ENCODE assay signal across 8 cellular contexts in the genomic region with DNA sequence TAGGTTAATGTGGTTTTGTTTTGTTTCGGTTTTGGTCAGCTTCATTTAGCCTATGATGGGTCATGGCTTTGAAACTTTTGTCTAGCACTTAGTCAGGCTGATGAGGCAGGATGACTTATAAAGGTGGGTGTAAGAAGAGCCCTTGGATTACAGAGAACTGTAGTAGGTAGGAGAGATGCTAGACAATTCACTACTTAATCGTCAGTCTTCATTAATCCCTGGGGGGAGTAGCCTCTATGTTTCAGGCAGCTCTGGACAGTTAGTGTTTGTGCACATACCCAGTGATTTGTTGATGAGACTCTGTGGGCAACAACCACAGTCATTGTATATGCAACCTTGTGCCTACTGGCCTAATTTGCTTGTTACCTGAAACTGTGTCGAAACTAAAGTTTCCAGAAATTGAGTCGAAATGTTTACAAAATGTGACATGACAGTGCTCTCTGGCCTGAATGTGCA.
DNase-seq lines count a peak whose midpoint lies in the region; ATAC-seq and TF ChIP-seq lines count a peak whose summit lies in the region.

No MANE protein-coding gene starts in this region.

- POLR2A ChIA-PET in activated CD8-positive, alpha-beta T cell treated with anti-CD3 and anti-CD28 coated beads, Interleukin-2, amount 10 ng/mL, durations not matched to agents 7 days and 5 days (lab: Charles Lee): no interaction called here

- peaks cover 25% of the 10 kb centered on the region for H3K4me1 Mint-ChIP-seq in activated CD8-positive, alpha-beta T cell treated with anti-CD3 and anti-CD28 coated beads, Interleukin-2, amount 10 ng/mL, durations not matched to agents 7 days and 5 days (ENCODE audit: low read depth)

- peaks cover 0 to 28% of the 10 kb centered on the region in 2 donors for H3K36me3 ChIP-seq in gastrocnemius medialis
- H3K36me3 ChIP-seq in lower lobe of right lung: peaks cover 56% of the 10 kb centered on the region

- in situ Hi-C loops in gastrocnemius medialis (cut with MboI; ENCODE audit: low sequenced_read_pairs in 4 of 4): no loop called here

- H3K4me3 ChIP-seq in gastrocnemius medialis: no peak overlapping the region
- no peak overlapping the region for H3K4me3 ChIP-seq in lower lobe of right lung

- intact Hi-C loops in gastrocnemius medialis (cut with DNase I; ENCODE audit: low total_unique reads) (loop anchor here (10.0 kb wide), 1 partner anchor 574 kb away; the partner anchor contains the start of gene IL6ST), lower lobe of right lung (cut with DNase I) (no loop called here)

- peaks cover 6% of the 10 kb centered on the region for H3K9me3 Mint-ChIP-seq in activated CD8-positive, alpha-beta T cell treated with anti-CD3 and anti-CD28 coated beads, Interleukin-2, amount 10 ng/mL, durations not matched to agents 7 days and 5 days (ENCODE audit: insufficient read depth)

- CTCF ChIA-PET in activated CD8-positive, alpha-beta T cell treated with anti-CD3 and anti-CD28 coated beads, Interleukin-2, amount 10 ng/mL, durations not matched to agents 7 days and 5 days (lab: Charles Lee): no interaction called here

- ATAC-seq in HG02798 (IDR thresholded peaks at IDR 0.05; ENCODE audit: poor library complexity, unreplicated experiment) (peak; percentile 94), gastrocnemius medialis (no peak), GM21515 (IDR thresholded peaks at IDR 0.05; ENCODE audit: unreplicated experiment) (no peak), lower lobe of right lung (no peak)
- peak; percentile 90 for ATAC-seq in activated CD8-positive, alpha-beta T cell treated with anti-CD3 and anti-CD28 coated beads, Interleukin-2, amount 10 ng/mL, durations not matched to agents 7 days and 5 days

- no peaks in the 10 kb centered on the region for H3K9me3 ChIP-seq in gastrocnemius medialis
- H3K9me3 ChIP-seq in lower lobe of right lung: no peaks in the 10 kb centered on the region

- H3K27ac ChIP-seq in gastrocnemius medialis (peak overlapping the region; percentile 1 to 53 (median 30)), lower lobe of right lung (no peak overlapping the region)

- no peak overlapping the region for H3K27ac Mint-ChIP-seq in activated CD8-positive, alpha-beta T cell treated with anti-CD3 and anti-CD28 coated beads, Interleukin-2, amount 10 ng/mL, durations not matched to agents 7 days and 5 days

- no peaks in the 10 kb centered on the region for H3K27me3 Mint-ChIP-seq in activated CD8-positive, alpha-beta T cell treated with anti-CD3 and anti-CD28 coated beads, Interleukin-2, amount 10 ng/mL, durations not matched to agents 7 days and 5 days (ENCODE audit: low read depth)

- no peak overlapping the region for H3K4me3 Mint-ChIP-seq in activated CD8-positive, alpha-beta T cell treated with anti-CD3 and anti-CD28 coated beads, Interleukin-2, amount 10 ng/mL, durations not matched to agents 7 days and 5 days

- peak; percentile 71 for DNase-seq in activated CD8-positive, alpha-beta memory T cell treated with anti-CD3 and anti-CD28 coated beads for 24 hours
- DNase-seq in activated CD8-positive, alpha-beta memory T cell treated with anti-CD3 and anti-CD28 coated beads, Interleukin-2, amount 50 U/mL, for 4 hours: no peak
- peak; percentile 31 for DNase-seq in activated CD8-positive, alpha-beta T cell treated with anti-CD3 and anti-CD28 coated beads, Interleukin-2, amount 10 ng/mL, durations not matched to agents 7 days and 5 days
- DNase-seq in gastrocnemius medialis (no peak), AG08395 (ENCODE audit: low spot score) (no peak), lower lobe of right lung (no peak)

- H3K36me3 Mint-ChIP-seq in activated CD8-positive, alpha-beta T cell treated with anti-CD3 and anti-CD28 coated beads, Interleukin-2, amount 10 ng/mL, durations not matched to agents 7 days and 5 days (ENCODE audit: low read depth): peaks cover 50% of the 10 kb centered on the region

- no peak for TF ChIP-seq CTCF in gastrocnemius medialis (IDR thresholded peaks at IDR 0.05 in 4 of 5, conservative IDR thresholded peaks at IDR 0.05 in 1 of 5)
- TF ChIP-seq CTCF in lower lobe of right lung (IDR thresholded peaks at IDR 0.05): no peak

- H3K27me3 ChIP-seq in gastrocnemius medialis (no peaks in the 10 kb centered on the region), lower lobe of right lung (ENCODE audit: low read depth) (no peaks in the 10 kb centered on the region)

- no peak for TF ChIP-seq POLR2A in gastrocnemius medialis (IDR thresholded peaks at IDR 0.05)

- H3K4me1 ChIP-seq in gastrocnemius medialis (peaks cover 33 to 54% of the 10 kb centered on the region in 2 donors), lower lobe of right lung (peaks cover 8% of the 10 kb centered on the region)

Comparison
In these comparisons a context has a peak if more than half of its experiments do, and no peak if none do; other contexts are left out.
1. DNase-seq: peak in activated CD8-positive, alpha-beta memory T cell treated with anti-CD3 and anti-CD28 coated beads for 24 hours (single experiment) and activated CD8-positive, alpha-beta T cell treated with anti-CD3 and anti-CD28 coated beads, Interleukin-2, amount 10 ng/mL, durations not matched to agents 7 days and 5 days (single experiment); none in activated CD8-positive, alpha-beta memory T cell treated with anti-CD3 and anti-CD28 coated beads, Interleukin-2, amount 50 U/mL, for 4 hours (single experiment), gastrocnemius medialis (0 of 2), AG08395 (single experiment) and lower lobe of right lung (single experiment).
2. ATAC-seq: peak in HG02798 (single experiment) and activated CD8-positive, alpha-beta T cell treated with anti-CD3 and anti-CD28 coated beads, Interleukin-2, amount 10 ng/mL, durations not matched to agents 7 days and 5 days (single experiment); none in gastrocnemius medialis (0 of 2), GM21515 (single experiment) and lower lobe of right lung (0 of 2).